8 cellular contexts compared by ENCODE assay signal in the genomic region with DNA sequence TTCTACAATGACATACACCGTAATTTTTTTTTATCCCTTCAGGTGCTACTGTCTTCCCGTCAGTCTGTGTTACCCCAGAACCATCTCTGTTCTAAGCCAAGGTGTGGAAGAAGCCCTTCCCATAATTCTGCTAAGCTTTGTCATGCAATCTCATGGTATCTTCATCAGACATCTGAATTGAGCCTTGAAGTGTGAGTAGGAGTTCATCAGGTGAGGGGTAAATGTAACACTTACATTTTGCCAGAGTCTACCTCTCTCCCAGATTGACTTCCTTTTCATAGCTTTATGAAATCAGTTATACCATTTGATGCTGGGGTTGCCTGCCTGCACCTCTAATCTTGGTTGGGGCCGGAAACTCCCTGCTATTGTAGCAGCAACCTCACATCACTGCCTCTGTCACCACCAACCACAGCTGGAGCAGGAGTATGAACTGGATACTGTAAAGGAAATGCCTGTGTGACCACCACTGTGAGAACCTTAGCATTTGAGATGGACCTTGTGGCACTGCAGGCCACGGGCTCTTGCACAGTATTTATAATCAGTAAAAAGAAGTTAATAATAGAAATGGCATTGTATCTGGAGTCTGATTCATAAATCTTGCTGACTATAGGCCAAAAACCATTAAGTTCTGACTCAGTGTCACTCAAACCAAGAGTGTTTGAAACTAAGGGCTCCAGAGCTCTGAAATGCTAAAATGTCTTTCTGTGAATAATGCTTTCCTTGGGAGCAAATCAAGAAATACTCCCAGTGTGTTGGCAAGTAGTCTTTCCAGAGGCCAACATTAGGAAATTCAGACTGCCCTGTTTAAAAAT. TPM values are rescaled to one million over a fixed set of nuclear protein-coding genes. Genes with fewer than 3 reads are reported as not detected.
DNase-seq lines count a peak whose midpoint lies in the region; ATAC-seq and TF ChIP-seq lines count a peak whose summit lies in the region.

No MANE protein-coding gene starts in this region.

- peaks cover 9% of the 10 kb centered on the region for H3K4me1 ChIP-seq in Caco-2

- peaks cover 7% of the 10 kb centered on the region for H3K4me1 Mint-ChIP-seq in CD4-positive, alpha-beta T cell (ENCODE audit: low read depth)
- peaks cover 11% of the 10 kb centered on the region for H3K4me1 Mint-ChIP-seq in stimulated activated effector memory CD8-positive, alpha-beta T cell treated with anti-CD3 and anti-CD28 coated beads, Interleukin-12 subunit alpha, Interleukin-12 subunit beta, amount 100 ng/mL, for 72 hours
- H3K4me1 Mint-ChIP-seq in Caco-2 (ENCODE audit: low read depth, unreplicated experiment) = peaks cover 8% of the 10 kb centered on the region

- H3K4me3 ChIP-seq in cardiac fibroblast (replicated peaks in 1 of 2; ENCODE audit: low read depth in 2 of 2, low read length in 2 of 2) (no peak overlapping the region), Caco-2 (ENCODE audit: low read depth, low read length) (no peak overlapping the region)

- TF ChIP-seq CTCF in CD4-positive, alpha-beta T cell (IDR thresholded peaks at IDR 0.05) = no peak
- no peak for TF ChIP-seq CTCF in cardiac fibroblast (IDR thresholded peaks at IDR 0.05; ENCODE audit: low read depth, low read length)
- TF ChIP-seq CTCF in Caco-2 (IDR thresholded peaks at IDR 0.05; ENCODE audit: insufficient read depth in 1 of 2, low read depth in 1 of 2, low read length in 1 of 2, severe bottlenecking in 1 of 2, unreplicated experiment in 1 of 2) = no peak

- H3K27me3 Mint-ChIP-seq in CD4-positive, alpha-beta T cell = no peaks in the 10 kb centered on the region
- no peaks in the 10 kb centered on the region for H3K27me3 Mint-ChIP-seq in Caco-2 (ENCODE audit: insufficient read depth, unreplicated experiment)

- H3K27ac Mint-ChIP-seq in CD4-positive, alpha-beta T cell = peak overlapping the region; percentile 5
- peak overlapping the region; percentile 38 for H3K27ac Mint-ChIP-seq in stimulated activated effector memory CD8-positive, alpha-beta T cell treated with anti-CD3 and anti-CD28 coated beads, Interleukin-12 subunit alpha, Interleukin-12 subunit beta, amount 100 ng/mL, for 72 hours
- no peak overlapping the region for H3K27ac Mint-ChIP-seq in Caco-2 (ENCODE audit: unreplicated experiment)

- no peaks in the 10 kb centered on the region for H3K27me3 ChIP-seq in CD4-positive, alpha-beta T cell (ENCODE audit: control insufficient read depth, insufficient read depth, low read length)
- H3K27me3 ChIP-seq in Caco-2 (replicated peaks; ENCODE audit: control insufficient read depth, insufficient read depth, low read length) = no peaks in the 10 kb centered on the region

- DNase-seq in CD4-positive, alpha-beta T cell = peak in 2 of 10 experiments; percentile 4 to 9
- DNase-seq in cardiac fibroblast (ENCODE audit: low read depth in 2 of 2) (peak; percentile 84 to 91), Caco-2 (no peak), NCI-H2171 treated with DMSO at 0.1 percent for 48 hours (lab: John Stamatoyannopoulos, UW) (no peak), GDM1 (lab: John Stamatoyannopoulos, UW) (no peak)
- peak in 1 of 2 donors; percentile 65 for DNase-seq in stimulated activated effector memory CD8-positive, alpha-beta T cell treated with anti-CD3 and anti-CD28 coated beads, Interleukin-12 subunit alpha, Interleukin-12 subunit beta, amount 100 ng/mL, for 72 hours (ENCODE audit: low spot score in 2 of 2)

- POLR2A ChIA-PET in CD4-positive, alpha-beta T cell (lab: Charles Lee) = interaction anchor here (0.6 kb wide), 1 partner anchor 353 kb away, joined by 3 read pairs; no protein-coding TSS in a partner anchor
- POLR2A ChIA-PET in Caco-2 (lab: Charles Lee) = no interaction called here

- H3K9me3 ChIP-seq in CD4-positive, alpha-beta T cell (ENCODE audit: control insufficient read depth, low read length) = no peaks in the 10 kb centered on the region
- no peaks in the 10 kb centered on the region for H3K9me3 ChIP-seq in Caco-2

- BruUV-seq in Caco-2 (replicated peaks; lab: Mats Ljungman, UMichigan) = no TSS peak

- no peaks in the 10 kb centered on the region for H3K36me3 Mint-ChIP-seq in CD4-positive, alpha-beta T cell (ENCODE audit: low read depth)
- H3K36me3 Mint-ChIP-seq in stimulated activated effector memory CD8-positive, alpha-beta T cell treated with anti-CD3 and anti-CD28 coated beads, Interleukin-12 subunit alpha, Interleukin-12 subunit beta, amount 100 ng/mL, for 72 hours = no peaks in the 10 kb centered on the region
- H3K36me3 Mint-ChIP-seq in Caco-2 (ENCODE audit: insufficient read depth, unreplicated experiment) = no peaks in the 10 kb centered on the region

- intact Hi-C loops in CD4-positive, alpha-beta T cell (cut with DNase I, micrococcal nuclease) = no loop called here
- intact Hi-C loops in Caco-2 (cut with micrococcal nuclease; ENCODE audit: unreplicated experiment) = no loop called here

- peak; percentile 73 for ATAC-seq in CD4-positive, alpha-beta T cell (ENCODE audit: poor library complexity)
- ATAC-seq in GM21360 (IDR thresholded peaks at IDR 0.05; ENCODE audit: unreplicated experiment) (peak; percentile 91), HG03575 (IDR thresholded peaks at IDR 0.05; ENCODE audit: extremely low read depth, insufficient number of reproducible peaks, low FRiP score, unreplicated experiment) (peak; percentile 69)
- ATAC-seq in stimulated activated effector memory CD8-positive, alpha-beta T cell treated with anti-CD3 and anti-CD28 coated beads, Interleukin-12 subunit alpha, Interleukin-12 subunit beta, amount 100 ng/mL, for 72 hours = peak; percentile 93

- H3K4me3 Mint-ChIP-seq in CD4-positive, alpha-beta T cell = no peak overlapping the region
- H3K4me3 Mint-ChIP-seq in stimulated activated effector memory CD8-positive, alpha-beta T cell treated with anti-CD3 and anti-CD28 coated beads, Interleukin-12 subunit alpha, Interleukin-12 subunit beta, amount 100 ng/mL, for 72 hours = no peak overlapping the region
- H3K4me3 Mint-ChIP-seq in Caco-2 (ENCODE audit: unreplicated experiment) = no peak overlapping the region

- H3K36me3 ChIP-seq in Caco-2 (ENCODE audit: control insufficient read depth, insufficient read depth, low read length) = no peaks in the 10 kb centered on the region

- no peaks in the 10 kb centered on the region for H3K9me3 Mint-ChIP-seq in CD4-positive, alpha-beta T cell
- no peaks in the 10 kb centered on the region for H3K9me3 Mint-ChIP-seq in stimulated activated effector memory CD8-positive, alpha-beta T cell treated with anti-CD3 and anti-CD28 coated beads, Interleukin-12 subunit alpha, Interleukin-12 subunit beta, amount 100 ng/mL, for 72 hours
- no peaks in the 10 kb centered on the region for H3K9me3 Mint-ChIP-seq in Caco-2 (ENCODE audit: unreplicated experiment)

- CTCF ChIA-PET in CD4-positive, alpha-beta T cell (lab: Charles Lee) = no interaction called here
- CTCF ChIA-PET in Caco-2 (lab: Charles Lee) = no interaction called here

- H3K27ac ChIP-seq in CD4-positive, alpha-beta T cell (ENCODE audit: low read depth, low read length) = no peak overlapping the region

RNA-seq across cellular contexts. Expression of gene STK38L, which starts 58.6 kb away (rescaled TPM):
- 10 to 100 TPM; 18.3 to 21.0 TPM for total RNA-seq in CD4-positive, alpha-beta T cell
- 52.0 and 59.4 TPM in 2 replicates for total RNA-seq in Caco-2 (2022)

Comparison
In these comparisons a context has a peak if more than half of its experiments do, and no peak if none do; other contexts are left out.
1. DNase-seq: peak in cardiac fibroblast (2 of 2); none in Caco-2 (0 of 2), NCI-H2171 treated with DMSO at 0.1 percent for 48 hours (single experiment) and GDM1 (single experiment).
2. Peak in every context shown above with its lines, with median percentiles within 50 percentile points of each other: ATAC-seq.